10 cellular contexts compared by ENCODE assay signal in genomic region chr2:42256502-42256901, GRCh38.
DNase-seq lines count a peak whose midpoint lies in the region; ATAC-seq, FAIRE-seq and TF ChIP-seq lines count a peak whose summit lies in the region.
"Had no signal": no experiment of that assay in that cellular context is flagged by ENCODE, and none has a peak within 500 bp of the region (broad histone marks: within the 10 kb centered on the region; RNA-seq: fewer than 3 reads in every experiment).

No MANE protein-coding gene starts in this region.

- TF ChIP-seq POLR2A in IMR-90 (IDR thresholded peaks at IDR 0.05; ENCODE audit: low read depth, low read length) = no peak

- no peak overlapping the region for H4K8ac ChIP-seq in IMR-90 (ENCODE audit: low read depth in 2 of 2, low read length in 2 of 2)

- TF ChIP-seq CTCF in IMR-90 (conservative IDR thresholded peaks at IDR 0.05; ENCODE audit: low read depth, low read length) = no peak

- H2AK9ac ChIP-seq in IMR-90 (replicated peaks; ENCODE audit: low read depth, low read length, poor library complexity) = no peak overlapping the region

- dilution Hi-C loops in IMR-90 (cut with HindIII; ENCODE audit: low sequenced_read_pairs, unreplicated experiment) = no loop called here

- H3K36me3 ChIP-seq in IMR-90 (ENCODE audit: control insufficient read depth, insufficient read depth, low read length) (peaks cover 11% of the 10 kb centered on the region), small intestine (ENCODE audit: control insufficient read depth in 2 of 2, insufficient read depth in 2 of 2, low read length in 2 of 2) (peaks cover 0 to 2% of the 10 kb centered on the region in 2 donors)

- intact Hi-C loops in IMR-90 (cut with micrococcal nuclease) = no loop called here

- H3K18ac ChIP-seq in IMR-90 (ENCODE audit: low read depth, low read length) = no peak overlapping the region

- H2AFZ ChIP-seq in IMR-90 (replicated peaks; ENCODE audit: low read length, poor library complexity) = no peak overlapping the region

- no peak for TF ChIP-seq RAD21 in IMR-90 (IDR thresholded peaks at IDR 0.05; ENCODE audit: low read length)

- H2BK5ac ChIP-seq in IMR-90 (ENCODE audit: low read depth, low read length, poor library complexity, severe bottlenecking) = no peak overlapping the region

- H3K27ac ChIP-seq in IMR-90 (ENCODE audit: insufficient read depth, low read length) (no peak overlapping the region), small intestine (ENCODE audit: low read depth in 1 of 2, low read length in 1 of 2) (no peak overlapping the region)

- H3K4me3 ChIP-seq in IMR-90 (ENCODE audit: insufficient read depth, low read depth, low read length) (no peak overlapping the region), small intestine (ENCODE audit: low read depth in 1 of 2, low read length in 2 of 2) (no peak overlapping the region)

- DNase-seq in IMR-90 = no peak
- DNase-seq in medulla oblongata (ENCODE audit: extremely low spot score) = peak; percentile 45
- no peak for DNase-seq in dedifferentiated amniotic fluid mesenchymal stem cell (ENCODE audit: extremely low spot score)
- no peak for DNase-seq in NCI-H2196 (lab: John Stamatoyannopoulos, UW; ENCODE audit: unreplicated experiment)
- DNase-seq in small intestine = no peak
- DNase-seq in activated CD8-positive, alpha-beta memory T cell treated with anti-CD3 and anti-CD28 coated beads, Interleukin-2, amount 50 U/mL, for 4 hours = no peak
- DNase-seq: NCI-H446 treated with DMSO at 0.1 percent for 48 hours, nucleus accumbens had no signal

- WGBS in IMR-90 (ENCODE audit: extremely low coverage in 2 of 2, insufficient read length in 1 of 2), 2 experiments = no CpG with 5 or more reads among the region's 2 CpGs
- 61 to 92% (median 66%) methylated on average over 2 of the region's 2 CpGs for WGBS in small intestine, 3 donors

- H2BK15ac ChIP-seq in IMR-90 (ENCODE audit: low read depth, low read length) = no peak overlapping the region

- FAIRE-seq in small intestine (lab: Jason Lieb, UNC) = no peak

- no peak overlapping the region for H2AK5ac ChIP-seq in IMR-90 (ENCODE audit: low read depth, low read length)

- H3K4ac ChIP-seq in IMR-90 (ENCODE audit: low read depth, low read length) = no peak overlapping the region

- peaks cover 3 to 15% of the 10 kb centered on the region in 2 experiments for H3K79me1 ChIP-seq in IMR-90 (ENCODE audit: low read depth in 1 of 2, low read length in 2 of 2)

- no peak overlapping the region for H4K5ac ChIP-seq in IMR-90 (ENCODE audit: low read depth, low read length)

- peak overlapping the region; percentile 7; the same call in 1 of the 2 replicates for H3K23ac ChIP-seq in IMR-90 (ENCODE audit: low read depth, low read length)

- ATAC-seq in GM18858 (IDR thresholded peaks at IDR 0.05; ENCODE audit: unreplicated experiment) (peak; percentile 74), GM21529 (IDR thresholded peaks at IDR 0.05; ENCODE audit: unreplicated experiment) (peak; percentile 87), IMR-90 (ENCODE audit: low read depth) (no peak)

- no peak overlapping the region for H3K9ac ChIP-seq in IMR-90 (ENCODE audit: low read depth, low read length)

- H3K9me3 ChIP-seq in IMR-90 (ENCODE audit: control insufficient read depth, insufficient read depth, low read length) (no peaks in the 10 kb centered on the region), small intestine (ENCODE audit: control insufficient read depth, low read depth) (no peaks in the 10 kb centered on the region)

- no peak overlapping the region for H2BK20ac ChIP-seq in IMR-90 (ENCODE audit: low read depth, low read length)

- no peak overlapping the region for H3K4me2 ChIP-seq in IMR-90 (ENCODE audit: low read depth, low read length)

- no peaks in the 10 kb centered on the region for H3K9me1 ChIP-seq in IMR-90 (ENCODE audit: insufficient read depth, low read length)

- H3K56ac ChIP-seq in IMR-90 (ENCODE audit: extremely low read depth, insufficient read depth, low read length) = no peak overlapping the region

- no peaks in the 10 kb centered on the region for H3K27me3 ChIP-seq in IMR-90 (ENCODE audit: control insufficient read depth, insufficient read depth, low read length)
- H3K27me3 ChIP-seq in small intestine (ENCODE audit: control insufficient read depth in 2 of 2, insufficient read depth in 2 of 2, low read length in 2 of 2) = no peaks in the 10 kb centered on the region

- POLR2A ChIA-PET in IMR-90 (lab: Charles Lee; ENCODE audit: unreplicated experiment) = no interaction called here

- H3K4me1 ChIP-seq in IMR-90 (ENCODE audit: control insufficient read depth, insufficient read depth, low read length) (no peaks in the 10 kb centered on the region), small intestine (ENCODE audit: control insufficient read depth in 2 of 2, insufficient read depth in 1 of 2, low read depth in 1 of 2, low read length in 1 of 2) (no peaks in the 10 kb centered on the region)

- CTCF ChIA-PET in IMR-90 (lab: Yijun Ruan, JAX) = interaction anchor here (0.7 to 0.9 kb wide), 2 partner anchors 8 to 10 kb away, joined by 3 to 4 read pairs; no protein-coding TSS in a partner anchor

- no TSS peak for BruUV-seq in IMR-90 (replicated peaks; lab: Mats Ljungman, UMichigan)

- in situ Hi-C loops in IMR-90 (cut with MboI; ENCODE audit: low sequenced_read_pairs) = no loop called here

- no peak overlapping the region for H3K14ac ChIP-seq in IMR-90 (replicated peaks; ENCODE audit: low read depth, low read length)

- no peaks in the 10 kb centered on the region for H4K20me1 ChIP-seq in IMR-90 (ENCODE audit: insufficient read depth, low read length)

- no peak overlapping the region for H4K91ac ChIP-seq in IMR-90 (ENCODE audit: insufficient read depth, low read depth, low read length)

- no peak overlapping the region for H2BK120ac ChIP-seq in IMR-90 (ENCODE audit: low read depth, low read length)

TF ChIP-seq in IMR-90, 13 proteins besides CTCF, POLR2A, EP300 and RAD21:
- TF ChIP-seq MXI1 (IDR thresholded peaks at IDR 0.05; ENCODE audit: borderline replicate concordance, low read depth, low read length) (no peak), MAFK (IDR thresholded peaks at IDR 0.05; ENCODE audit: low read depth, low read length) (no peak), NFE2L2 (IDR thresholded peaks at IDR 0.05; ENCODE audit: low read depth, low read length) (no peak), RCOR1 (IDR thresholded peaks at IDR 0.05; ENCODE audit: insufficient replicate concordance, low read length) (no peak), USF2 (IDR thresholded peaks at IDR 0.05; ENCODE audit: low read depth, low read length) (no peak), SMC3 (IDR thresholded peaks at IDR 0.05; ENCODE audit: low read depth, low read length) (no peak), ELK1 (IDR thresholded peaks at IDR 0.05; ENCODE audit: borderline replicate concordance, low read depth, low read length) (no peak), BHLHE40 (IDR thresholded peaks at IDR 0.05; ENCODE audit: low read depth, low read length) (no peak), RFX5 (IDR thresholded peaks at IDR 0.05; ENCODE audit: low read depth, low read length) (no peak), MAZ (IDR thresholded peaks at IDR 0.05; ENCODE audit: borderline replicate concordance, low read depth, low read length) (no peak), CEBPB (IDR thresholded peaks at IDR 0.05; ENCODE audit: low read depth, low read length) (no peak), CHD1 (IDR thresholded peaks at IDR 0.05; ENCODE audit: low read depth, low read length) (no peak)
